ENCODE assay signal across 13 cellular contexts in the genomic region with DNA sequence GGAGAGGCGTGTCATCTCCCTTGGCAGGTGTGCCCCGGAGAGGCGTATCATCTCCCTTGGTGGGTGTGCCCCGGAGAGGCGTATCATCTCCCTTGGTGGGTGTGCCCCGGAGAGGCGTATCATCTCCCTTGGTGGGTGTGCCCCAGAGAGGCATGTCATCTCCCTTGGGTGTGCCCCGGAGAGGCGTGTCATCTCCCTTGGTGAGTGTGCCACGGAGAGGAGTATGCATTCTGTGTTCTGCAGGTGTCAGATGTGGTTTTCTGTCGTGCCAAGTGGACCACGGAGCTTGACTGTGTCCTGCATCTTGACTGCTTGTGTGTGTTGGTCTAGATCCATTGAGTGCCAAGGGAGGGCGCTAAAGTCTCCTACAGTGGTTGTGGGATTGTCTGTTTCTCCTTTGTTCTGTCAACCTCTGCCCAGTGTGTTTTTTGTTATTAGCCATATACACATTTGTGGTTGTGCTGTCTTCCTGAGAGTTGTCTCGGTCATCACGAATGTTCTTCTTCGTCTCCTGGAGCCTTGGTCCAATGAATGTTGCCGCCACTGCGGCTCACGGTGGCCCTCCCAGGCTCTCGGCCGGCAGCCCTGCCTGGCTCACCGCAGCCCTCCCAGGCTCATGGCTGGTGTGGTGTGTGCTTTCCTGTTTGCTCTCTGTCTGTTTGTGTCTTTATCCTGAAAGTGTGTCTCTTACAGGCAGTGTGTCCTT.
DNase-seq lines count a peak whose midpoint lies in the region; ATAC-seq, FAIRE-seq and TF ChIP-seq lines count a peak whose summit lies in the region.
"Had no signal": no experiment of that assay in that cellular context is flagged by ENCODE, and none has a peak within 500 bp of the region (broad histone marks: within the 10 kb centered on the region; RNA-seq: fewer than 3 reads in every experiment).

No MANE protein-coding gene starts in this region.

- H3K79me2 ChIP-seq in GM23338 (replicated peaks; ENCODE audit: insufficient read depth) (peaks cover 11% of the 10 kb centered on the region), GM12878 (ENCODE audit: control insufficient read depth, insufficient read depth, low read length) (no peaks in the 10 kb centered on the region)

- BruUV-seq in GM12878 (replicated peaks; lab: Mats Ljungman, UMichigan) = no TSS peak

- FAIRE-seq in GM12878 (lab: Jason Lieb, UNC) = no peak
- FAIRE-seq: endometrium had no signal

- H3K36me3 Mint-ChIP-seq in GM23338 (ENCODE audit: low read depth) = no peaks in the 10 kb centered on the region
- H3K36me3 Mint-ChIP-seq: CD8-positive, alpha-beta memory T cell had no signal

- H3K9me3 Mint-ChIP-seq in GM23338 = no peaks in the 10 kb centered on the region; the same call in none of the 3 replicates
- H3K9me3 Mint-ChIP-seq: CD8-positive, alpha-beta memory T cell had no signal

- no peak overlapping the region for H3K27ac Mint-ChIP-seq in GM23338

- peaks cover 8% of the 10 kb centered on the region for H3K27me3 Mint-ChIP-seq in GM23338 (ENCODE audit: insufficient read depth, low read depth, poor library complexity)
- H3K27me3 Mint-ChIP-seq: CD8-positive, alpha-beta memory T cell had no signal

- CTCF ChIA-PET in GM12878 (lab: Yijun Ruan, JAX) = interaction anchor here (1.5 to 2.7 kb wide), 5 partner anchors 41 to 175 kb away, joined by 3 to 18 read pairs (median 9); no protein-coding TSS in a partner anchor

- in situ Hi-C loops in GM12878 (cut with MboI) = loop anchor here (10.0 kb wide), 1 partner anchor 410 kb away; no protein-coding TSS in a partner anchor

- no peak overlapping the region for H3K4me3 ChIP-seq in AG09309 (ENCODE audit: control insufficient read depth, low read depth, low read length)
- no peak overlapping the region for H3K4me3 ChIP-seq in GM23338
- H3K4me3 ChIP-seq in GM12878 = no peak overlapping the region
- no peak overlapping the region for H3K4me3 ChIP-seq in muscle layer of duodenum (ENCODE audit: low read depth in 1 of 2, low read length in 2 of 2)
- H3K4me3 ChIP-seq: adrenal gland had no signal

- H3K27me3 ChIP-seq in GM23338 (ENCODE audit: insufficient read depth) (no peaks in the 10 kb centered on the region), GM12878 (replicated peaks in 1 of 2; ENCODE audit: control insufficient read depth in 2 of 2, insufficient read depth in 2 of 2, low read length in 1 of 2) (no peaks in the 10 kb centered on the region), muscle layer of duodenum (ENCODE audit: low read depth, low read length) (no peaks in the 10 kb centered on the region)
- H3K27me3 ChIP-seq: adrenal gland had no signal

- RAD21 ChIA-PET in GM12878 (lab: Charles Lee; ENCODE audit: unreplicated experiment) = interaction anchor here (0.8 to 3.1 kb wide), 6 partner anchors 10 to 94 kb away, joined by 3 to 17 read pairs (median 4); no protein-coding TSS in a partner anchor

- no peak overlapping the region for H3K4me3 Mint-ChIP-seq in GM23338
- H3K4me3 Mint-ChIP-seq: CD8-positive, alpha-beta memory T cell had no signal

- no peak overlapping the region for H3K27ac ChIP-seq in GM23338 (ENCODE audit: low read depth)
- H3K27ac ChIP-seq in GM12878 (ENCODE audit: control insufficient read depth, insufficient read depth) = no peak overlapping the region
- peak overlapping the region; percentile 77 for H3K27ac ChIP-seq in muscle layer of duodenum (ENCODE audit: low read length)

- 63% methylated on average over 22 of the region's 22 CpGs for WGBS in GM12878 (ENCODE audit: insufficient coverage, insufficient replicate concordance, low lambda C conversion rate, missing lambda C conversion rate)

- H3F3A ChIP-seq in GM23338 (replicated peaks; ENCODE audit: low read depth) = no peaks in the 10 kb centered on the region

- peak; percentile 4 for TF ChIP-seq CTCF in AG09309 (IDR thresholded peaks at IDR 0.05; ENCODE audit: control insufficient read depth, insufficient read depth, low read depth, low read length, missing control alignments)
- peak; percentile 41 to 62 for TF ChIP-seq CTCF in GM23338 (conservative IDR thresholded peaks at IDR 0.05; ENCODE audit: low read depth in 2 of 2)
- TF ChIP-seq CTCF in GM12878 (IDR thresholded peaks at IDR 0.05 in 2 of 3, conservative IDR thresholded peaks at IDR 0.05 in 1 of 3; ENCODE audit: control insufficient read depth in 2 of 3, extremely low read depth in 1 of 3, insufficient read depth in 1 of 3, low read depth in 3 of 3, low read length in 3 of 3) = peak; percentile 14 to 33 (median 20); a peak in 2 of 6 replicates

- ATAC-seq in GM23338 (peak; percentile 62), GM12878 (peak; percentile 47)

- intact Hi-C loops in GM12878 (cut with micrococcal nuclease; ENCODE audit: unreplicated experiment) = no loop called here

- SMC1A ChIA-PET in GM12878 (lab: Charles Lee; ENCODE audit: uncharacterized antibody, unreplicated experiment) = interaction anchor here (0.7 to 6.0 kb wide), 5 partner anchors 41 to 175 kb away, joined by 3 to 33 read pairs (median 10); no protein-coding TSS in a partner anchor

- no peaks in the 10 kb centered on the region for H3K4me1 ChIP-seq in GM23338 (ENCODE audit: insufficient read depth)
- no peaks in the 10 kb centered on the region for H3K4me1 ChIP-seq in GM12878 (ENCODE audit: control insufficient read depth, insufficient read depth, low read length)
- peaks cover 19 to 58% of the 10 kb centered on the region in 2 donors for H3K4me1 ChIP-seq in muscle layer of duodenum (ENCODE audit: control insufficient read depth in 1 of 2, insufficient read depth in 2 of 2, low read length in 2 of 2)

- DNase-seq in AG09309 (ENCODE audit: low read depth) = no peak
- peak; percentile 48 for DNase-seq in GM23338 (ENCODE audit: low spot score)
- DNase-seq in GM12878 (ENCODE audit: low read depth, low spot score) = no peak
- no peak for DNase-seq in GM03348 (ENCODE audit: low spot score)
- no peak for DNase-seq in RPMI8226
- no peak for DNase-seq in NCI-H1694 (lab: John Stamatoyannopoulos, UW)
- DNase-seq in T-helper 2 cell = no peak
- DNase-seq: activated CD4-positive, alpha-beta T cell treated with anti-CD3 and anti-CD28 coated beads, Interleukin-2, amount 50 U/mL, for 1 hour; NCI-H146 had no signal

- H3K4me2 ChIP-seq in GM23338 = no peak overlapping the region
- no peak overlapping the region for H3K4me2 ChIP-seq in GM12878 (ENCODE audit: control insufficient read depth, insufficient read depth)

- no peak for TF ChIP-seq EP300 in GM12878 (IDR thresholded peaks at IDR 0.05; ENCODE audit: borderline replicate concordance in 1 of 2, control insufficient read depth in 1 of 2, low read depth in 2 of 2, low read length in 2 of 2)

- no peak for TF ChIP-seq POLR2A in GM12878 (IDR thresholded peaks at IDR 0.05; ENCODE audit: low read depth, low read length)

- POLR2A ChIA-PET in GM12878 (lab: Charles Lee) = no interaction called here

- H3K4me1 Mint-ChIP-seq in GM23338 = peaks cover 10% of the 10 kb centered on the region; the same call in 2 of the 3 replicates

- no peaks in the 10 kb centered on the region for H3K36me3 ChIP-seq in GM23338 (ENCODE audit: insufficient read depth)
- no peaks in the 10 kb centered on the region; a peak in 1 of 4 replicates for H3K36me3 ChIP-seq in GM12878 (ENCODE audit: control insufficient read depth in 2 of 2, insufficient read depth in 2 of 2, low read length in 1 of 2)
- no peaks in the 10 kb centered on the region for H3K36me3 ChIP-seq in muscle layer of duodenum (ENCODE audit: control insufficient read depth in 1 of 2, insufficient read depth in 2 of 2, low read length in 2 of 2)
- H3K36me3 ChIP-seq: adrenal gland had no signal

- H3K9me2 ChIP-seq in GM23338 (ENCODE audit: insufficient read depth) = no peaks in the 10 kb centered on the region

- H4K20me1 ChIP-seq in GM23338 (replicated peaks; ENCODE audit: insufficient read depth) (peaks cover 10% of the 10 kb centered on the region), GM12878 (ENCODE audit: control insufficient read depth, insufficient read depth) (no peaks in the 10 kb centered on the region)

- no peaks in the 10 kb centered on the region for H3K9me3 ChIP-seq in GM12878 (replicated peaks; ENCODE audit: control insufficient read depth, insufficient read depth, low read length)
- no peaks in the 10 kb centered on the region for H3K9me3 ChIP-seq in muscle layer of duodenum (ENCODE audit: control insufficient read depth in 1 of 2, low read length in 2 of 2)
- H3K9me3 ChIP-seq: adrenal gland had no signal

- TF ChIP-seq RAD21 in GM12878 (IDR thresholded peaks at IDR 0.05; ENCODE audit: insufficient read depth, low read depth, low read length) = no peak

- H2AFZ ChIP-seq in GM23338 = no peak overlapping the region
- no peak overlapping the region for H2AFZ ChIP-seq in GM12878 (ENCODE audit: control insufficient read depth, low read depth, low read length)

- H3K9ac ChIP-seq in GM12878 (ENCODE audit: control insufficient read depth, insufficient read depth, low read length) = no peak overlapping the region

TF ChIP-seq in GM23338, 12 proteins besides CTCF, POLR2A, EP300 and RAD21 (continues in another document):
- no peak for TF ChIP-seq ZNF114 (CRISPR knock-in tag; IDR thresholded peaks at IDR 0.05)
- TF ChIP-seq STAT1 (IDR thresholded peaks at IDR 0.05; ENCODE audit: unreplicated experiment) = no peak
- no peak for TF ChIP-seq CREB1 (CRISPR knock-in tag; IDR thresholded peaks at IDR 0.05; ENCODE audit: low read depth)
- TF ChIP-seq EZH2 (IDR thresholded peaks at IDR 0.05; ENCODE audit: low read depth, unreplicated experiment) = no peak
- TF ChIP-seq POLR2AphosphoS5 (IDR thresholded peaks at IDR 0.05; ENCODE audit: low read depth) = no peak
- no peak for TF ChIP-seq NANOG (IDR thresholded peaks at IDR 0.05; ENCODE audit: borderline replicate concordance)
- no peak for TF ChIP-seq JUNB (IDR thresholded peaks at IDR 0.05; ENCODE audit: unreplicated experiment)

TF ChIP-seq in GM12878, 131 proteins besides CTCF, POLR2A, EP300 and RAD21:
- 0 out of 2 replicates have a peak, but pooled peaks have one; percentile 9 for TF ChIP-seq RUNX3 (IDR thresholded peaks at IDR 0.05; ENCODE audit: low read length)
- no peak for TF ChIP-seq TBL1XR1 (IDR thresholded peaks at IDR 0.05; ENCODE audit: low read depth, low read length)
